ENCODE assay signal across 1 cellular context in genomic region chr17:38850374-38850773, GRCh38.
TF ChIP-seq lines count a peak whose summit lies in the region.

No MANE protein-coding gene starts in this region.

TF ChIP-seq in neural cell, 6 proteins besides CTCF, POLR2A, EP300 and RAD21 (continued from another document):
- no peak for TF ChIP-seq MXI1 (conservative IDR thresholded peaks at IDR 0.05; ENCODE audit: poor library complexity, severe bottlenecking)
- TF ChIP-seq TAF1 (IDR thresholded peaks at IDR 0.05; ENCODE audit: low read depth) = no peak
- TF ChIP-seq SMC3 (conservative IDR thresholded peaks at IDR 0.05; ENCODE audit: poor library complexity) = no peak
- TF ChIP-seq EZH2 (IDR thresholded peaks at IDR 0.05; ENCODE audit: borderline replicate concordance, insufficient read depth, low read length, poor library complexity, severe bottlenecking) = no peak
